2 cellular contexts compared by ENCODE assay signal in genomic region chr9:98859941-98860340, GRCh38.
TF ChIP-seq lines count a peak whose summit lies in the region.

No MANE protein-coding gene starts in this region.

TF ChIP-seq in IMR-90, 13 proteins besides CTCF, POLR2A, EP300 and RAD21:
- TF ChIP-seq RCOR1 (IDR thresholded peaks at IDR 0.05; ENCODE audit: insufficient replicate concordance, low read length) (no peak), MAZ (IDR thresholded peaks at IDR 0.05; ENCODE audit: borderline replicate concordance, low read depth, low read length) (no peak), MXI1 (IDR thresholded peaks at IDR 0.05; ENCODE audit: borderline replicate concordance, low read depth, low read length) (no peak), SMC3 (IDR thresholded peaks at IDR 0.05; ENCODE audit: low read depth, low read length) (no peak), RFX5 (IDR thresholded peaks at IDR 0.05; ENCODE audit: low read depth, low read length) (no peak), MAFK (IDR thresholded peaks at IDR 0.05; ENCODE audit: low read depth, low read length) (no peak), CHD1 (IDR thresholded peaks at IDR 0.05; ENCODE audit: low read depth, low read length) (no peak)

TF ChIP-seq in K562, 482 proteins besides CTCF, POLR2A, EP300 and RAD21:
- TF ChIP-seq SP1 (CRISPR knock-in tag; IDR thresholded peaks at IDR 0.05) (no peak), SOX6 (IDR thresholded peaks at IDR 0.05) (no peak), TAF7 (tag; IDR thresholded peaks at IDR 0.05) (no peak), IRF1 (CRISPR knock-in tag; IDR thresholded peaks at IDR 0.05; ENCODE audit: borderline replicate concordance) (no peak), CHCHD3 (CRISPR knock-in tag; IDR thresholded peaks at IDR 0.05) (no peak), ERF (CRISPR knock-in tag; IDR thresholded peaks at IDR 0.05) (no peak), L3MBTL2 (IDR thresholded peaks at IDR 0.05) (peak; percentile 46; the same call in 1 of the 2 replicates), MTF1 (CRISPR knock-in tag; IDR thresholded peaks at IDR 0.05; ENCODE audit: borderline replicate concordance) (no peak), XRCC4 (IDR thresholded peaks at IDR 0.05; ENCODE audit: extremely low read depth, insufficient read depth, insufficient read length) (no peak), ZNF263 (CRISPR knock-in tag; IDR thresholded peaks at IDR 0.05; ENCODE audit: borderline replicate concordance) (no peak), MGA (IDR thresholded peaks at IDR 0.05) (peak; percentile 47), ETV5 (CRISPR knock-in tag; IDR thresholded peaks at IDR 0.05; ENCODE audit: low read depth) (no peak), ZNF592 (IDR thresholded peaks at IDR 0.05) (0 out of 2 replicates have a peak, but pooled peaks have one; percentile 27), TCFL5 (CRISPR knock-in tag; conservative IDR thresholded peaks at IDR 0.05) (no peak), CLOCK (CRISPR knock-in tag; IDR thresholded peaks at IDR 0.05; ENCODE audit: borderline replicate concordance) (no peak), SNAPC5 (CRISPR knock-in tag; IDR thresholded peaks at IDR 0.05) (no peak), NR0B1 (IDR thresholded peaks at IDR 0.05; ENCODE audit: partially characterized antibody) (no peak), TFE3 (CRISPR knock-in tag; IDR thresholded peaks at IDR 0.05) (0 out of 2 replicates have a peak, but pooled peaks have one; percentile 33), SETDB1 (IDR thresholded peaks at IDR 0.05; ENCODE audit: low read length) (no peak), GTF2B (IDR thresholded peaks at IDR 0.05; ENCODE audit: extremely low read depth, insufficient read length) (no peak), E2F6 (IDR thresholded peaks at IDR 0.05; ENCODE audit: borderline replicate concordance in 1 of 2, extremely low read depth in 1 of 2, insufficient read depth in 1 of 2, insufficient read length in 1 of 2, low read depth in 1 of 2, low read length in 1 of 2, poor library complexity in 1 of 2, severe bottlenecking in 1 of 2) (peak in 1 of 2 experiments; percentile 32), E2F3 (CRISPR knock-in tag; IDR thresholded peaks at IDR 0.05) (no peak)
